In genomic region chr12:130714591-130715149, GRCh38 we compare ENCODE assay signal across 8 cellular contexts. TPM values are rescaled to one million over a fixed set of nuclear protein-coding genes. Genes with fewer than 3 reads are reported as not detected.
DNase-seq lines count a peak whose midpoint lies in the region; ATAC-seq and FAIRE-seq lines count a peak whose summit lies in the region.

No MANE protein-coding gene starts in this region.

- peaks cover 4% of the 10 kb centered on the region for H3K4me1 ChIP-seq in iPS-15b (ENCODE audit: control insufficient read depth, insufficient read depth, low read length)

- no peak overlapping the region for H3K27ac Mint-ChIP-seq in activated naive CD4-positive, alpha-beta T cell treated with anti-CD3 and anti-CD28 coated beads, Interleukin-2, amount 50 U/mL, for 72 hours

- ATAC-seq in GM21381 (IDR thresholded peaks at IDR 0.05; ENCODE audit: unreplicated experiment) (no peak), HG02852 (IDR thresholded peaks at IDR 0.05; ENCODE audit: unreplicated experiment) (no peak)
- no peak for ATAC-seq in activated naive CD4-positive, alpha-beta T cell treated with anti-CD3 and anti-CD28 coated beads, Interleukin-2, amount 50 U/mL, for 72 hours

- H3K27me3 ChIP-seq in iPS-15b (ENCODE audit: control insufficient read depth, insufficient read depth, low read length): peaks cover 56% of the 10 kb centered on the region

- peak; percentile 60 to 65 for DNase-seq in NCI-H524 (lab: John Stamatoyannopoulos, UW)
- DNase-seq in retina: peak; percentile 73
- no peak for DNase-seq in SIG-M5 (lab: John Stamatoyannopoulos, UW)
- DNase-seq in activated naive CD4-positive, alpha-beta T cell treated with anti-CD3 and anti-CD28 coated beads, Interleukin-2, amount 50 U/mL, for 72 hours (ENCODE audit: low spot score in 2 of 2): no peak

- H3K36me3 ChIP-seq in iPS-15b (ENCODE audit: control insufficient read depth, insufficient read depth, low read length): no peaks in the 10 kb centered on the region

- peaks cover 0 to 6% of the 10 kb centered on the region in 2 donors for H3K36me3 Mint-ChIP-seq in activated naive CD4-positive, alpha-beta T cell treated with anti-CD3 and anti-CD28 coated beads, Interleukin-2, amount 50 U/mL, for 72 hours

- no peaks in the 10 kb centered on the region for H3K9me3 ChIP-seq in iPS-15b (ENCODE audit: control insufficient read depth, insufficient read depth, low read length)

- H3K4me3 ChIP-seq in iPS-15b (ENCODE audit: low read depth, low read length): peak overlapping the region; percentile 92

- H3K9me3 Mint-ChIP-seq in activated naive CD4-positive, alpha-beta T cell treated with anti-CD3 and anti-CD28 coated beads, Interleukin-2, amount 50 U/mL, for 72 hours: no peaks in the 10 kb centered on the region

- H3K9ac ChIP-seq in iPS-15b (ENCODE audit: low read depth, low read length): no peak overlapping the region

- FAIRE-seq in G401.6 (lab: Jason Lieb, UNC): peak; percentile 70

RNA-seq across cellular contexts. Expression of gene RIMBP2, which starts 1.4 kb away (rescaled TPM):
- total RNA-seq in activated naive CD4-positive, alpha-beta T cell treated with anti-CD3 and anti-CD28 coated beads, Interleukin-2, amount 50 U/mL, for 72 hours: not detected

Comparison
In these comparisons a context has a peak if more than half of its experiments do, and no peak if none do; other contexts are left out.
1. DNase-seq: peak in NCI-H524 (2 of 2) and retina (single experiment); none in SIG-M5 (single experiment) and activated naive CD4-positive, alpha-beta T cell treated with anti-CD3 and anti-CD28 coated beads, Interleukin-2, amount 50 U/mL, for 72 hours (0 of 2).